Comparison of ENCODE assay signal across 8 cellular contexts in genomic region chr1:153944822-153945117, GRCh38. TPM values are rescaled to one million over a fixed set of nuclear protein-coding genes. Genes with fewer than 3 reads are reported as not detected.
DNase-seq lines count a peak whose midpoint lies in the region; ATAC-seq and TF ChIP-seq lines count a peak whose summit lies in the region.

No MANE protein-coding gene starts in this region.

- H3K36me3 Mint-ChIP-seq in activated naive CD4-positive, alpha-beta T cell treated with anti-CD3 and anti-CD28 coated beads, Interleukin-2, amount 10 ng/mL, durations not matched to agents 7 days and 5 days: peaks cover 64% of the 10 kb centered on the region

- peak overlapping the region; percentile 91 for H3K27ac ChIP-seq in adipose tissue (ENCODE audit: low read depth, low read length)
- no peak overlapping the region for H3K27ac ChIP-seq in mesenchymal stem cell (ENCODE audit: low read length, poor library complexity, severe bottlenecking)
- peak overlapping the region; percentile 97 to 99 (median 99) for H3K27ac ChIP-seq in transverse colon

- 38 to 74% (median 45%) methylated on average over 3 of the region's 3 CpGs for WGBS in adipose tissue, 3 donors
- WGBS in mesenchymal stem cell: 93% methylated on average over 3 of the region's 3 CpGs
- whole genome bisulfite sequencing in transverse colon (ENCODE audit: low coverage in 1 of 2), 2 donors: 43 to 64% methylated on average over 2 to 3 of the region's 3 CpGs

- no peak for TF ChIP-seq CTCF in transverse colon (IDR thresholded peaks at IDR 0.05)

- no peak overlapping the region for H2BK5ac ChIP-seq in mesenchymal stem cell (ENCODE audit: low read depth, low read length, poor library complexity, severe bottlenecking)

- H3K4me1 ChIP-seq in mesenchymal stem cell (ENCODE audit: control insufficient read depth, insufficient read depth, low read depth, low read length): peaks cover 12% of the 10 kb centered on the region
- peaks cover 0 to 15% (median 11%) of the 10 kb centered on the region in 4 donors for H3K4me1 ChIP-seq in transverse colon

- peak overlapping the region in 1 of 2 experiments; percentile 98 for H3K18ac ChIP-seq in mesenchymal stem cell (ENCODE audit: low read depth in 1 of 2, low read length in 2 of 2)

- H3K4me2 ChIP-seq in mesenchymal stem cell (ENCODE audit: low read length, poor library complexity, severe bottlenecking): peak overlapping the region; percentile 83

- H4K8ac ChIP-seq in mesenchymal stem cell (ENCODE audit: low read length): peak overlapping the region; percentile 1

- no peaks in the 10 kb centered on the region for H3K27me3 ChIP-seq in mesenchymal stem cell (ENCODE audit: control insufficient read depth in 1 of 2, insufficient read depth in 1 of 2, low read length in 2 of 2)
- no peaks in the 10 kb centered on the region for H3K27me3 ChIP-seq in transverse colon

- H3K4me1 Mint-ChIP-seq in activated naive CD4-positive, alpha-beta T cell treated with anti-CD3 and anti-CD28 coated beads, Interleukin-2, amount 10 ng/mL, durations not matched to agents 7 days and 5 days: peaks cover 43% of the 10 kb centered on the region

- no peak for TF ChIP-seq POLR2A in transverse colon (IDR thresholded peaks at IDR 0.05)

- H3K36me3 ChIP-seq in mesenchymal stem cell (ENCODE audit: control insufficient read depth in 1 of 2, insufficient read depth in 2 of 2, low read depth in 1 of 2, low read length in 2 of 2) (peaks cover 63 to 66% of the 10 kb centered on the region in 2 experiments), transverse colon (peaks cover 0 to 18% (median 8%) of the 10 kb centered on the region in 4 donors)

- no peak for ATAC-seq in HG02759 (IDR thresholded peaks at IDR 0.05; ENCODE audit: unreplicated experiment)

- H2AFZ ChIP-seq in mesenchymal stem cell (ENCODE audit: low read depth, low read length): no peak overlapping the region

- H4K91ac ChIP-seq in mesenchymal stem cell (ENCODE audit: low read length): no peak overlapping the region

- no peak overlapping the region for H2BK15ac ChIP-seq in mesenchymal stem cell (ENCODE audit: low read depth, poor library complexity, severe bottlenecking)

- H3K27ac Mint-ChIP-seq in activated naive CD4-positive, alpha-beta T cell treated with anti-CD3 and anti-CD28 coated beads, Interleukin-2, amount 10 ng/mL, durations not matched to agents 7 days and 5 days: peak overlapping the region; percentile 99

- H3K14ac ChIP-seq in mesenchymal stem cell (ENCODE audit: low read length in 2 of 2): no peak overlapping the region

- peaks cover 47% of the 10 kb centered on the region for H3K79me1 ChIP-seq in mesenchymal stem cell (replicated peaks; ENCODE audit: low read length, poor library complexity, severe bottlenecking)

- DNase-seq in activated naive CD4-positive, alpha-beta T cell treated with anti-CD3 and anti-CD28 coated beads, Interleukin-2, amount 10 ng/mL, durations not matched to agents 7 days and 5 days: no peak
- no peak for DNase-seq in activated naive CD4-positive, alpha-beta T cell (lab: John Stamatoyannopoulos, UW)
- DNase-seq in mesenchymal stem cell (no peak), transverse colon (no peak), activated gamma-delta T cell treated with Interleukin-2 at 50 U/mL for 16 hours (no peak)
- DNase-seq in stimulated activated naive CD4-positive, alpha-beta T cell treated with Interleukin-2 at 50 U/mL for 16 hours (lab: John Stamatoyannopoulos, UW): no peak

- no peaks in the 10 kb centered on the region for H3K9me3 Mint-ChIP-seq in activated naive CD4-positive, alpha-beta T cell treated with anti-CD3 and anti-CD28 coated beads, Interleukin-2, amount 10 ng/mL, durations not matched to agents 7 days and 5 days

- H2BK12ac ChIP-seq in mesenchymal stem cell (ENCODE audit: low read length in 2 of 2): peak overlapping the region in 1 of 2 experiments; percentile 59

- H3K4me3 Mint-ChIP-seq in activated naive CD4-positive, alpha-beta T cell treated with anti-CD3 and anti-CD28 coated beads, Interleukin-2, amount 10 ng/mL, durations not matched to agents 7 days and 5 days: peak overlapping the region; percentile 96

- peaks cover 4% of the 10 kb centered on the region for H3K27me3 Mint-ChIP-seq in activated naive CD4-positive, alpha-beta T cell treated with anti-CD3 and anti-CD28 coated beads, Interleukin-2, amount 10 ng/mL, durations not matched to agents 7 days and 5 days

- no peak overlapping the region for H3K23ac ChIP-seq in mesenchymal stem cell (ENCODE audit: low read length in 2 of 2)

- no peak for TF ChIP-seq EP300 in transverse colon (IDR thresholded peaks at IDR 0.05; ENCODE audit: low read depth)

- in situ Hi-C loops in transverse colon (cut with MboI; ENCODE audit: low pct_ligation_motif_present in 1 of 4, low pct_unique_long_range_greater_than_20kb in 1 of 4, low sequenced_read_pairs in 3 of 4): loop anchor here in 2 of 4 donors (25.0 kb wide), 1 partner anchor 132 kb away; no protein-coding TSS in a partner anchor

- no peak overlapping the region for H2BK120ac ChIP-seq in mesenchymal stem cell (ENCODE audit: low read depth, low read length)

- peak overlapping the region in 1 of 2 experiments; percentile 1 for H3K4ac ChIP-seq in mesenchymal stem cell (ENCODE audit: low read depth in 1 of 2, low read length in 2 of 2)

- H3K9me3 ChIP-seq in mesenchymal stem cell (ENCODE audit: control insufficient read depth, low read length) (no peaks in the 10 kb centered on the region), transverse colon (no peaks in the 10 kb centered on the region)

- H3K4me3 ChIP-seq in mesenchymal stem cell (ENCODE audit: insufficient read depth in 1 of 2, low read depth in 1 of 2, low read length in 2 of 2): peak overlapping the region in 1 of 2 experiments; percentile 94
- H3K4me3 ChIP-seq in transverse colon: peak overlapping the region in 2 of 4 donors; percentile 91 to 97

- CTCF ChIA-PET in activated naive CD4-positive, alpha-beta T cell treated with anti-CD3 and anti-CD28 coated beads, Interleukin-2, amount 10 ng/mL, durations not matched to agents 7 days and 5 days (lab: Charles Lee): interaction anchor here (0.7 to 3.3 kb wide), 14 partner anchors 10 to 267 kb away, joined by 3 to 23 read pairs (median 6); partner anchors contain the start of genes CREB3L4, GATAD2B, JTB and RAB13

- peak overlapping the region; percentile 96 for H3K9ac ChIP-seq in mesenchymal stem cell (ENCODE audit: low read length)

- H2AK5ac ChIP-seq in mesenchymal stem cell (ENCODE audit: low read length, severe bottlenecking): no peak overlapping the region

- intact Hi-C loops in transverse colon (cut with DNase I; ENCODE audit: low total_unique reads): no loop called here

RNA-seq across cellular contexts. Expression of gene DENND4B, which starts 1.7 kb away (rescaled TPM):
- polyA plus RNA-seq in adipose tissue: 10 to 100 TPM; 17.2 to 40.2 (median 37.1) TPM
- 21.7 TPM for polyA plus RNA-seq in mesenchymal stem cell (2013, experiment 1 of 2)
- 18.0 TPM for polyA plus RNA-seq in mesenchymal stem cell (2013, experiment 2 of 2)
- total RNA-seq in transverse colon: 100 to 1,000 TPM in 1 of 4 donors, 10 to 100 TPM in 3; 42.3 to 121 (median 50.3) TPM

RNA-seq across cellular contexts. Expression of gene CRTC2, which starts 13.6 kb away (rescaled TPM):
- polyA plus RNA-seq in adipose tissue: 10 to 100 TPM; 15.4 to 38.1 (median 24.2) TPM
- polyA plus RNA-seq in mesenchymal stem cell (2013, experiment 1 of 2): 30.3 TPM
- polyA plus RNA-seq in mesenchymal stem cell (2013, experiment 2 of 2): 27.0 TPM
- total RNA-seq in transverse colon: 10 to 100 TPM; 13.3 to 32.5 (median 21.4) TPM

RNA-seq across cellular contexts. Expression of gene SLC39A1, which starts 18.6 kb away (rescaled TPM):
- 10 to 100 TPM; 44.4 to 95.8 (median 58.5) TPM for polyA plus RNA-seq in adipose tissue
- polyA plus RNA-seq in mesenchymal stem cell (2013, experiment 1 of 2): 106 TPM
- polyA plus RNA-seq in mesenchymal stem cell (2013, experiment 2 of 2): 105 TPM
- total RNA-seq in transverse colon: 10 to 100 TPM; 19.9 to 80.0 (median 47.1) TPM

RNA-seq across cellular contexts. Expression of gene GATAD2B, which starts 22.0 kb away (rescaled TPM):
- polyA plus RNA-seq in adipose tissue: 1 to 10 TPM; 2.6 to 5.6 (median 4.4) TPM
- 15.0 TPM for polyA plus RNA-seq in mesenchymal stem cell (2013, experiment 1 of 2)
- 14.1 TPM for polyA plus RNA-seq in mesenchymal stem cell (2013, experiment 2 of 2)
- total RNA-seq in transverse colon: 10 to 100 TPM; 16.7 to 28.1 (median 20.2) TPM

RNA-seq across cellular contexts. Expression of gene CREB3L4, which starts 22.9 kb away (rescaled TPM):
- polyA plus RNA-seq in adipose tissue: 10 to 100 TPM; 10.7 to 12.3 (median 12.1) TPM
- 3.3 TPM for polyA plus RNA-seq in mesenchymal stem cell (2013, experiment 1 of 2)
- 2.9 TPM for polyA plus RNA-seq in mesenchymal stem cell (2013, experiment 2 of 2)
- total RNA-seq in transverse colon: 10 to 100 TPM in 2 of 4 donors, 1 to 10 TPM in 2; 2.2 to 18.7 (median 11.6) TPM
